Comparison of ENCODE assay signal across 13 cellular contexts in genomic region chr20:20505554-20505953, GRCh38.
DNase-seq lines count a peak whose midpoint lies in the region; ATAC-seq and TF ChIP-seq lines count a peak whose summit lies in the region.
"Had no signal": no experiment of that assay in that cellular context is flagged by ENCODE, and none has a peak within 500 bp of the region (broad histone marks: within the 10 kb centered on the region; RNA-seq: fewer than 3 reads in every experiment).

No MANE protein-coding gene starts in this region.

- H3K4me1 Mint-ChIP-seq in activated naive CD8-positive, alpha-beta T cell treated with anti-CD3 and anti-CD28 coated beads, Interleukin-2, amount 50 U/mL, for 24 hours = peaks cover 10% of the 10 kb centered on the region

- H3K27ac Mint-ChIP-seq in activated naive CD8-positive, alpha-beta T cell treated with anti-CD3 and anti-CD28 coated beads, Interleukin-2, amount 50 U/mL, for 24 hours = no peak overlapping the region
- H3K27ac Mint-ChIP-seq: CD4-positive, alpha-beta memory T cell; dendritic cell treated with granulocyte-macrophage colony-stimulating factor and Interleukin-4, amounts not matched to agents 40 ng/mL and 50 ng/mL, for 4 days; T-helper 17 cell had no signal

- ATAC-seq in GM18517 (IDR thresholded peaks at IDR 0.05; ENCODE audit: unreplicated experiment) (peak; percentile 73), GM19452 (IDR thresholded peaks at IDR 0.05; ENCODE audit: unreplicated experiment) (peak; percentile 61), HG03175 (IDR thresholded peaks at IDR 0.05; ENCODE audit: unreplicated experiment) (peak; percentile 67)
- ATAC-seq in activated naive CD8-positive, alpha-beta T cell treated with anti-CD3 and anti-CD28 coated beads, Interleukin-2, amount 50 U/mL, for 24 hours = peak; percentile 83
- ATAC-seq: sciatic nerve, T-helper 17 cell had no signal

- no peaks in the 10 kb centered on the region for H3K9me3 Mint-ChIP-seq in activated naive CD8-positive, alpha-beta T cell treated with anti-CD3 and anti-CD28 coated beads, Interleukin-2, amount 50 U/mL, for 24 hours
- H3K9me3 Mint-ChIP-seq: CD4-positive, alpha-beta memory T cell; dendritic cell treated with granulocyte-macrophage colony-stimulating factor and Interleukin-4, amounts not matched to agents 40 ng/mL and 50 ng/mL, for 4 days had no signal

- no peak overlapping the region for H3K4me3 ChIP-seq in foreskin fibroblast (ENCODE audit: low read depth in 1 of 2, low read length in 2 of 2)

- H3K27me3 Mint-ChIP-seq in activated naive CD8-positive, alpha-beta T cell treated with anti-CD3 and anti-CD28 coated beads, Interleukin-2, amount 50 U/mL, for 24 hours = no peaks in the 10 kb centered on the region
- H3K27me3 Mint-ChIP-seq: CD4-positive, alpha-beta memory T cell; dendritic cell treated with granulocyte-macrophage colony-stimulating factor and Interleukin-4, amounts not matched to agents 40 ng/mL and 50 ng/mL, for 4 days; T-helper 17 cell had no signal

- peaks cover 35% of the 10 kb centered on the region for H3K36me3 Mint-ChIP-seq in activated naive CD8-positive, alpha-beta T cell treated with anti-CD3 and anti-CD28 coated beads, Interleukin-2, amount 50 U/mL, for 24 hours (ENCODE audit: low read depth)

- no peak for DNase-seq in activated naive CD8-positive, alpha-beta T cell treated with anti-CD3 and anti-CD28 coated beads, Interleukin-2, amount 50 U/mL, for 24 hours
- DNase-seq in NCI-H146 (lab: John Stamatoyannopoulos, UW) (no peak), H4 (ENCODE audit: low spot score) (no peak), foreskin fibroblast (no peak)
- DNase-seq: CD4-positive, alpha-beta memory T cell; NCI-H2029; substantia nigra; T-helper 17 cell had no signal

- no peak overlapping the region for H3K4me3 Mint-ChIP-seq in activated naive CD8-positive, alpha-beta T cell treated with anti-CD3 and anti-CD28 coated beads, Interleukin-2, amount 50 U/mL, for 24 hours
- H3K4me3 Mint-ChIP-seq: CD4-positive, alpha-beta memory T cell; dendritic cell treated with granulocyte-macrophage colony-stimulating factor and Interleukin-4, amounts not matched to agents 40 ng/mL and 50 ng/mL, for 4 days; T-helper 17 cell had no signal

- no peak for TF ChIP-seq CTCF in foreskin fibroblast (IDR thresholded peaks at IDR 0.05; ENCODE audit: low read depth, low read length)
